8 cellular contexts compared by ENCODE assay signal in genomic region chr3:119580148-119580760, GRCh38. TPM values are rescaled to one million over a fixed set of nuclear protein-coding genes. Genes with fewer than 3 reads are reported as not detected.
DNase-seq lines count a peak whose midpoint lies in the region; ATAC-seq and TF ChIP-seq lines count a peak whose summit lies in the region.

No MANE protein-coding gene starts in this region.

- H3K4me3 Mint-ChIP-seq in activated CD4-positive, alpha-beta T cell treated with anti-CD3 and anti-CD28 coated beads for 36 hours = peak overlapping the region; percentile 79

- BruUV-seq in HCT116 (replicated peaks; lab: Mats Ljungman, UMichigan) = TSS peak; percentile 62

- H3K79me2 ChIP-seq in HCT116 (ENCODE audit: insufficient read depth, low read length) = no peaks in the 10 kb centered on the region

- peak overlapping the region; percentile 82 for H3K4me2 ChIP-seq in HCT116 (ENCODE audit: low read length)

- H3K4me1 Mint-ChIP-seq in activated CD4-positive, alpha-beta T cell treated with anti-CD3 and anti-CD28 coated beads for 36 hours = peaks cover 17% of the 10 kb centered on the region

- peak overlapping the region; percentile 47 to 62 for H3K4me3 ChIP-seq in HCT116 (replicated peaks in 1 of 2; ENCODE audit: low read depth in 1 of 2, low read length in 2 of 2)
- H3K4me3 ChIP-seq in choroid plexus epithelial cell (ENCODE audit: low read depth, low read length) = peak overlapping the region; percentile 66
- H3K4me3 ChIP-seq in left lung = peak overlapping the region; percentile 36 to 57
- peak overlapping the region; percentile 64 to 76 for H3K4me3 ChIP-seq in testis

- H3K27me3 ChIP-seq in HCT116 (ENCODE audit: insufficient read depth, low read length) (no peaks in the 10 kb centered on the region), left lung (no peaks in the 10 kb centered on the region), testis (no peaks in the 10 kb centered on the region)

- H3K9me3 ChIP-seq in HCT116 (ENCODE audit: control insufficient read depth in 1 of 2, insufficient read depth in 1 of 2, low read depth in 1 of 2, low read length in 2 of 2) (no peaks in the 10 kb centered on the region), left lung (no peaks in the 10 kb centered on the region), testis (no peaks in the 10 kb centered on the region)

- no peak for TF ChIP-seq RAD21 in HCT116 (IDR thresholded peaks at IDR 0.05; ENCODE audit: low read depth)

- no peaks in the 10 kb centered on the region for H3K36me3 Mint-ChIP-seq in activated CD4-positive, alpha-beta T cell treated with anti-CD3 and anti-CD28 coated beads for 36 hours (ENCODE audit: low read depth)

- intact Hi-C loops in activated CD4-positive, alpha-beta T cell treated with anti-CD3 and anti-CD28 coated beads for 36 hours (cut with DNase I, micrococcal nuclease) = loop anchor here in 1 of 2 experiments (5.0 kb wide), 1 partner anchor 97 kb away; the partner anchor contains the start of gene COX17
- intact Hi-C loops in HCT116 (cut with micrococcal nuclease) (no loop called here), left lung (cut with DNase I) (no loop called here), testis (cut with DNase I; ENCODE audit: low total_unique reads) (no loop called here)

- RAD21 ChIA-PET in HCT116 (lab: Charles Lee; ENCODE audit: low non-redundant PET in 1 of 2, low total read pairs in 2 of 2, uncharacterized antibody in 2 of 2, unreplicated experiment in 2 of 2) = no interaction called here

- ATAC-seq in activated CD4-positive, alpha-beta T cell treated with anti-CD3 and anti-CD28 coated beads for 36 hours = peak; percentile 31
- peak; percentile 20; the same call in 1 of the 2 replicates for ATAC-seq in HCT116
- ATAC-seq in left lung = peak; percentile 56

- TF ChIP-seq CTCF in HCT116 (IDR thresholded peaks at IDR 0.05 in 2 of 3, conservative IDR thresholded peaks at IDR 0.05 in 1 of 3; ENCODE audit: borderline replicate concordance in 1 of 3, insufficient read depth in 1 of 3, low read depth in 2 of 3, low read length in 2 of 3) (no peak), choroid plexus epithelial cell (conservative IDR thresholded peaks at IDR 0.05; ENCODE audit: low read depth, low read length) (no peak), left lung (IDR thresholded peaks at IDR 0.05) (peak in 1 of 2 donors; percentile 20), testis (IDR thresholded peaks at IDR 0.05) (peak in 1 of 3 experiments; percentile 0)

- 6 to 13% methylated on average over 11 of the region's 11 CpGs for WGBS in testis, 2 donors

- H3K9me3 Mint-ChIP-seq in activated CD4-positive, alpha-beta T cell treated with anti-CD3 and anti-CD28 coated beads for 36 hours (ENCODE audit: low read depth) = no peaks in the 10 kb centered on the region

- TF ChIP-seq POLR2A in HCT116 (IDR thresholded peaks at IDR 0.05; ENCODE audit: borderline replicate concordance, extremely low read depth, insufficient read depth, insufficient read length) = no peak
- no peak for TF ChIP-seq POLR2A in testis (IDR thresholded peaks at IDR 0.05)

- CTCF ChIA-PET in activated CD4-positive, alpha-beta T cell treated with anti-CD3 and anti-CD28 coated beads for 36 hours (lab: Charles Lee) = interaction anchor here (2.1 kb wide), 1 partner anchor 11 kb away, joined by 6 read pairs; no protein-coding TSS in a partner anchor
- CTCF ChIA-PET in HCT116 (lab: Charles Lee) = no interaction called here

- H3K4me1 ChIP-seq in HCT116 (ENCODE audit: control insufficient read depth in 1 of 2, insufficient read depth in 2 of 2, low read length in 2 of 2) (peaks cover 0 to 10% of the 10 kb centered on the region in 2 experiments; a peak in 1 of 4 replicates), left lung (peaks cover 12 to 35% of the 10 kb centered on the region in 2 donors), testis (peaks cover 11% of the 10 kb centered on the region)

- H3K9ac ChIP-seq in HCT116 (ENCODE audit: low read length) = peak overlapping the region; percentile 66

- H3K36me3 ChIP-seq in HCT116 (ENCODE audit: control insufficient read depth in 1 of 2, insufficient read depth in 2 of 2, low read length in 2 of 2) = no peaks in the 10 kb centered on the region
- H3K36me3 ChIP-seq in left lung = peaks cover 0 to 12% of the 10 kb centered on the region in 2 donors
- H3K36me3 ChIP-seq in testis (ENCODE audit: low read depth, missing control alignments) = no peaks in the 10 kb centered on the region

- H3K9me2 ChIP-seq in HCT116 (ENCODE audit: insufficient read depth) = no peaks in the 10 kb centered on the region

- H3K27ac Mint-ChIP-seq in activated CD4-positive, alpha-beta T cell treated with anti-CD3 and anti-CD28 coated beads for 36 hours = peak overlapping the region; percentile 87

- H2AFZ ChIP-seq in HCT116 (ENCODE audit: low read depth, low read length, poor library complexity, severe bottlenecking) = peak overlapping the region; percentile 80

- POLR2A ChIA-PET in activated CD4-positive, alpha-beta T cell treated with anti-CD3 and anti-CD28 coated beads for 36 hours (lab: Charles Lee) = no interaction called here
- POLR2A ChIA-PET in HCT116 (lab: Charles Lee) = no interaction called here

- H3K27me3 Mint-ChIP-seq in activated CD4-positive, alpha-beta T cell treated with anti-CD3 and anti-CD28 coated beads for 36 hours = peaks cover 4% of the 10 kb centered on the region

- H3K27ac ChIP-seq in HCT116 (ENCODE audit: low read depth, low read length) (0 out of 2 replicates have a peak overlapping the region, but pooled peaks have one; percentile 49), left lung (peak overlapping the region; percentile 90 to 96), testis (peak overlapping the region; percentile 95)

- H4K20me1 ChIP-seq in HCT116 (ENCODE audit: insufficient read depth) = no peaks in the 10 kb centered on the region

- peak; percentile 30 for DNase-seq in activated CD4-positive, alpha-beta T cell treated with anti-CD3 and anti-CD28 coated beads for 36 hours
- DNase-seq in activated CD4-positive, alpha-beta T cell treated with anti-CD3 and anti-CD28 coated beads, Interleukin-2, amount 50 U/mL, for 1 hour = no peak
- DNase-seq in HCT116 (ENCODE audit: low read depth, low spot score) (no peak), NAMALWA (ENCODE audit: low spot score) (peak; percentile 69), choroid plexus epithelial cell (ENCODE audit: low read depth) (no peak), left lung (peak in 1 of 2 donors; percentile 67), testis (peak; percentile 61), NCI-H1436 (lab: John Stamatoyannopoulos, UW) (no peak)

TF ChIP-seq in HCT116, 20 proteins besides CTCF, POLR2A, EP300 and RAD21 (continues in another document):
- no peak for TF ChIP-seq TCF7L2 (IDR thresholded peaks at IDR 0.05; ENCODE audit: borderline replicate concordance, extremely low read depth, insufficient read depth, insufficient read length)
- TF ChIP-seq ZNF274 (IDR thresholded peaks at IDR 0.05; ENCODE audit: low read depth, low read length) = no peak
- no peak for TF ChIP-seq SP1 (IDR thresholded peaks at IDR 0.05; ENCODE audit: low read depth)
- TF ChIP-seq EGR1 (IDR thresholded peaks at IDR 0.05; ENCODE audit: low read depth) = no peak
- no peak for TF ChIP-seq ZFX (IDR thresholded peaks at IDR 0.05)
- no peak for TF ChIP-seq ZBTB33 (IDR thresholded peaks at IDR 0.05; ENCODE audit: extremely low read depth, insufficient replicate concordance, low read length)
- TF ChIP-seq SRF (IDR thresholded peaks at IDR 0.05; ENCODE audit: low read depth) = no peak
- TF ChIP-seq MAX (IDR thresholded peaks at IDR 0.05) = no peak

RNA-seq across cellular contexts. Expression of gene ADPRH, which starts 1.0 kb away (rescaled TPM):
- 1 to 10 TPM; 2.5 to 3.5 TPM for total RNA-seq in activated CD4-positive, alpha-beta T cell treated with anti-CD3 and anti-CD28 coated beads for 36 hours
- total RNA-seq in HCT116 (2021; ENCODE audit: unreplicated experiment) = 1.5 TPM
- 0.91 and 0.99 TPM in 2 replicates for polyA plus RNA-seq in HCT116 (2012)
- 10 to 100 TPM; 18.7 to 24.0 TPM for total RNA-seq in left lung
- total RNA-seq in testis = 1 to 10 TPM; 7.9 to 8.6 TPM
- 8.0 TPM for polyA plus RNA-seq in testis (ENCODE audit: insufficient read depth, low read depth, low replicate concordance)

RNA-seq across cellular contexts. Expression of gene PLA1A, which starts 17.4 kb away (rescaled TPM):
- total RNA-seq in activated CD4-positive, alpha-beta T cell treated with anti-CD3 and anti-CD28 coated beads for 36 hours = not detected
- total RNA-seq in HCT116 (2021; ENCODE audit: unreplicated experiment) = not detected
- polyA plus RNA-seq in HCT116 (2012) = 0.11 and 0.16 TPM in 2 replicates
- 10 to 100 TPM; 10.6 to 14.5 TPM for total RNA-seq in left lung
- 1 to 10 TPM in 1 of 2 donors, under 1 TPM in 1; 0.87 to 2.7 TPM for total RNA-seq in testis
- polyA plus RNA-seq in testis (ENCODE audit: insufficient read depth, low read depth, low replicate concordance) = 8.7 TPM

RNA-seq across cellular contexts. Expression of gene CD80, which starts 20.8 kb away (rescaled TPM):
- total RNA-seq in activated CD4-positive, alpha-beta T cell treated with anti-CD3 and anti-CD28 coated beads for 36 hours = 1 to 10 TPM in 1 of 2 experiments, under 1 TPM in 1; 0.74 to 1.2 TPM
- total RNA-seq in HCT116 (2021; ENCODE audit: unreplicated experiment) (not detected), left lung (1 to 10 TPM; 3.7 to 5.4 TPM), testis (1 to 10 TPM in 1 of 2 donors, under 1 TPM in 1; 0.74 to 2.0 TPM)
- polyA plus RNA-seq in HCT116 (2012) = not detected in 2 replicates
- polyA plus RNA-seq in testis (ENCODE audit: insufficient read depth, low read depth, low replicate concordance) = 0.42 TPM

Comparison
In these comparisons a context has a peak if more than half of its experiments do, and no peak if none do; other contexts are left out.
1. DNase-seq: peak in activated CD4-positive, alpha-beta T cell treated with anti-CD3 and anti-CD28 coated beads for 36 hours (single experiment), NAMALWA (single experiment) and testis (single experiment); none in activated CD4-positive, alpha-beta T cell treated with anti-CD3 and anti-CD28 coated beads, Interleukin-2, amount 50 U/mL, for 1 hour (single experiment), HCT116 (single experiment), choroid plexus epithelial cell (single experiment) and NCI-H1436 (single experiment).
2. Peak in every context shown above with its lines, with median percentiles within 50 percentile points of each other: ATAC-seq, H3K27ac ChIP-seq and H3K4me3 ChIP-seq.